ENCODE assay signal across 20 cellular contexts in genomic region chr2:133252770-133253355, GRCh38.
DNase-seq lines count a peak whose midpoint lies in the region; ATAC-seq and TF ChIP-seq lines count a peak whose summit lies in the region.
"Had no signal": no experiment of that assay in that cellular context is flagged by ENCODE, and none has a peak within 500 bp of the region (broad histone marks: within the 10 kb centered on the region; RNA-seq: fewer than 3 reads in every experiment).

No MANE protein-coding gene starts in this region.

- TF ChIP-seq RAD21 in SK-N-SH (IDR thresholded peaks at IDR 0.05; ENCODE audit: low read length), result no peak

- TF ChIP-seq EP300 in SK-N-SH (IDR thresholded peaks at IDR 0.05; ENCODE audit: borderline replicate concordance in 1 of 2, low read depth in 1 of 2, low read length in 1 of 2), result no peak

- 50 to 83% methylated on average over 1 to 5 of the region's 5 CpGs for WGBS in endodermal cell (ENCODE audit: insufficient coverage in 1 of 2, insufficient read length in 1 of 2), 2 experiments
- 39% methylated on average over 5 of the region's 5 CpGs for WGBS in SK-N-SH (ENCODE audit: low lambda C conversion rate)

- no peaks in the 10 kb centered on the region for H3K36me3 Mint-ChIP-seq in endodermal cell (ENCODE audit: low read depth)
- H3K36me3 Mint-ChIP-seq: CD4-positive, CD25-positive, alpha-beta regulatory T cell; CD8-positive, alpha-beta memory T cell had no signal

- no peaks in the 10 kb centered on the region for H3K9me3 Mint-ChIP-seq in endodermal cell
- H3K9me3 Mint-ChIP-seq: HFFc6 had no signal

- TF ChIP-seq CTCF in endodermal cell (conservative IDR thresholded peaks at IDR 0.05), result no peak
- no peak for TF ChIP-seq CTCF in SK-N-SH (IDR thresholded peaks at IDR 0.05)

- H3K9me2 ChIP-seq in SK-N-SH, result no peaks in the 10 kb centered on the region

- H3K27me3 Mint-ChIP-seq in endodermal cell (ENCODE audit: insufficient read depth), result peaks cover 2% of the 10 kb centered on the region
- H3K27me3 Mint-ChIP-seq: CD4-positive, CD25-positive, alpha-beta regulatory T cell had no signal

- in situ Hi-C loops in SK-MEL-5 (cut with HindIII; ENCODE audit: low pct_unique_long_range_greater_than_20kb, low sequenced_read_pairs), result no loop called here

- DNase-seq in SK-MEL-5 (ENCODE audit: low read depth, low spot score), result peak; percentile 94
- DNase-seq in endodermal cell, result peak; percentile 53
- peak; percentile 17 for DNase-seq in kidney tubule cell (ENCODE audit: low spot score)
- no peak for DNase-seq in SK-N-SH
- no peak for DNase-seq in DMS 273 (lab: John Stamatoyannopoulos, UW; ENCODE audit: unreplicated experiment)
- DNase-seq in HPDE6-E6E7 (ENCODE audit: extremely low spot score), result no peak
- DNase-seq: ACHN; BE2C; C1 segment of cervical spinal cord; Caco-2; CD4-positive, CD25-positive, alpha-beta regulatory T cell; CD8-positive, alpha-beta memory T cell; DMS79; GDM1; GOT3; H7; HFFc6 had no signal

- H3K9me3 ChIP-seq in endodermal cell (ENCODE audit: control insufficient read depth, low read length) (no peaks in the 10 kb centered on the region), SK-N-SH (no peaks in the 10 kb centered on the region)
- H3K9me3 ChIP-seq: BE2C, Caco-2 had no signal

- POLR2A ChIA-PET in SK-N-SH (lab: Yijun Ruan, JAX), result no interaction called here

- no peak overlapping the region for H3K27ac Mint-ChIP-seq in endodermal cell
- H3K27ac Mint-ChIP-seq: CD4-positive, CD25-positive, alpha-beta regulatory T cell; CD8-positive, alpha-beta memory T cell; HFFc6 had no signal

- H3K36me3 ChIP-seq in endodermal cell (ENCODE audit: control insufficient read depth, insufficient read depth, low read length) (no peaks in the 10 kb centered on the region), SK-N-SH (replicated peaks in 1 of 2; ENCODE audit: control insufficient read depth in 1 of 2, insufficient read depth in 2 of 2, low read length in 1 of 2) (no peaks in the 10 kb centered on the region)
- H3K36me3 ChIP-seq: BE2C had no signal

- H3F3A ChIP-seq in SK-N-SH (replicated peaks; ENCODE audit: insufficient read depth), result no peaks in the 10 kb centered on the region

- H3K4me2 ChIP-seq in SK-N-SH, result no peak overlapping the region

- CTCF ChIA-PET in SK-N-SH (lab: Yijun Ruan, JAX), result interaction anchor here (1.5 to 2.0 kb wide), 2 partner anchors 10 to 39 kb away, joined by 3 to 7 read pairs; no protein-coding TSS in a partner anchor

- H3K4me3 Mint-ChIP-seq in endodermal cell, result no peak overlapping the region
- H3K4me3 Mint-ChIP-seq: CD8-positive, alpha-beta memory T cell; HFFc6 had no signal

- H3K27ac ChIP-seq in endodermal cell (ENCODE audit: low read depth, low read length), result peak overlapping the region; percentile 42
- H3K27ac ChIP-seq in SK-N-SH (ENCODE audit: low read depth in 2 of 2, low read length in 1 of 2), result no peak overlapping the region

- H3K79me2 ChIP-seq in SK-N-SH (ENCODE audit: insufficient read depth), result no peaks in the 10 kb centered on the region

- ATAC-seq in HG02678 (IDR thresholded peaks at IDR 0.05; ENCODE audit: unreplicated experiment), result no peak
- ATAC-seq: HCT116, HepG2 had no signal

- no peaks in the 10 kb centered on the region for H3K27me3 ChIP-seq in endodermal cell (ENCODE audit: control insufficient read depth, insufficient read depth, low read length, poor library complexity, severe bottlenecking)
- H3K27me3 ChIP-seq in SK-N-SH (ENCODE audit: insufficient read depth), result no peaks in the 10 kb centered on the region; the same call in 1 of the 2 replicates
- H3K27me3 ChIP-seq: BE2C had no signal

- no peaks in the 10 kb centered on the region for H4K20me1 ChIP-seq in SK-N-SH (ENCODE audit: insufficient read depth)

- no peak overlapping the region for H2AFZ ChIP-seq in SK-N-SH (ENCODE audit: low read depth)

- H3K9ac ChIP-seq in endodermal cell (ENCODE audit: extremely low read depth, low read length, poor library complexity, severe bottlenecking) (no peak overlapping the region), SK-N-SH (no peak overlapping the region)

- peaks cover 5% of the 10 kb centered on the region for H3K4me1 ChIP-seq in endodermal cell (ENCODE audit: control insufficient read depth, insufficient read depth, low read length)
- no peaks in the 10 kb centered on the region; a peak in 2 of 4 replicates for H3K4me1 ChIP-seq in SK-N-SH (ENCODE audit: control insufficient read depth in 1 of 2, insufficient read depth in 2 of 2, low read depth in 1 of 2, low read length in 1 of 2)
- H3K4me1 ChIP-seq: BE2C, Caco-2 had no signal

- peaks cover 7% of the 10 kb centered on the region for H3K4me1 Mint-ChIP-seq in endodermal cell
- H3K4me1 Mint-ChIP-seq: CD4-positive, CD25-positive, alpha-beta regulatory T cell; CD8-positive, alpha-beta memory T cell had no signal

- H3K4me3 ChIP-seq in endodermal cell (ENCODE audit: low read length), result no peak overlapping the region
- no peak overlapping the region for H3K4me3 ChIP-seq in SK-N-SH (ENCODE audit: low read depth in 2 of 2, low read length in 1 of 2)

TF ChIP-seq in SK-N-SH, 30 proteins besides CTCF, POLR2A, EP300 and RAD21:
- TF ChIP-seq RCOR1 (IDR thresholded peaks at IDR 0.05; ENCODE audit: low read length) (no peak), NFIC (IDR thresholded peaks at IDR 0.05; ENCODE audit: borderline replicate concordance) (no peak), FOXM1 (IDR thresholded peaks at IDR 0.05; ENCODE audit: low read depth) (no peak), GABPA (IDR thresholded peaks at IDR 0.05; ENCODE audit: low read depth) (no peak), NRF1 (IDR thresholded peaks at IDR 0.05; ENCODE audit: low read depth, low read length) (no peak), YY1 (IDR thresholded peaks at IDR 0.05; ENCODE audit: low read depth) (no peak), TCF12 (IDR thresholded peaks at IDR 0.05) (no peak)
TF ChIP-seq in SK-N-SH: peak in this region for 0.

Comparison
In these comparisons a context has a peak if more than half of its experiments do, and no peak if none do; other contexts are left out.
1. DNase-seq: peak in SK-MEL-5 (single experiment), endodermal cell (single experiment) and kidney tubule cell (single experiment); none in SK-N-SH (single experiment), DMS 273 (single experiment) and HPDE6-E6E7 (single experiment).